ENCODE assay signal across 29 cellular contexts in genomic region chr3:8353364-8353763, GRCh38.
"Had no signal": no experiment of that assay in that cellular context is flagged by ENCODE, and none has a peak within 500 bp of the region (broad histone marks: within the 10 kb centered on the region; RNA-seq: fewer than 3 reads in every experiment).

No MANE protein-coding gene starts in this region.

- DNase-seq: hippocampal formation; kidney; left colon; left lung; lower lobe of right lung; mammary epithelial cell; mesendoderm; naive B cell; nucleus accumbens; pancreas; posterior cingulate gyrus; retina; right cardiac atrium; stimulated activated CD4-positive, alpha-beta T cell treated with anti-CD3 and anti-CD28 coated beads, Interleukin-12 subunit alpha, Interleukin-12 subunit beta, amount 100 ng/mL, for 4 hours; stimulated activated CD4-positive, alpha-beta T cell treated with anti-CD3 and anti-CD28 coated beads, Interleukin-4, amount 100 ng/mL, for 24 hours; stimulated activated naive CD4-positive, alpha-beta T cell; tibial artery; trophoblast cell; upper lobe of right lung had no signal

- H3K36me3 Mint-ChIP-seq: mesothelial cell of epicardium, naive B cell had no signal

- H3K4me1 ChIP-seq: pancreas, prostate gland, suprapubic skin, tibial artery had no signal

- H3K4me3 Mint-ChIP-seq: mesothelial cell of epicardium; nephron; neural crest cell; stimulated activated effector memory CD8-positive, alpha-beta T cell treated with anti-CD3 and anti-CD28 coated beads, Interleukin-12 subunit alpha, Interleukin-12 subunit beta, amount 100 ng/mL, for 72 hours; stimulated activated naive CD8-positive, alpha-beta T cell treated with anti-CD3 and anti-CD28 coated beads, Interleukin-15, Interleukin-2, amounts not matched to agents 100 ng/mL and 50 ng/mL, for 24 hours had no signal

- H3K36me3 ChIP-seq: left lung, lower lobe of right lung, pancreas, prostate gland, suprapubic skin, thoracic aorta, tibial artery, upper lobe of right lung had no signal

- H3K4me3 ChIP-seq: left lung, lower lobe of right lung, pancreas, prostate gland, skin epidermis, suprapubic skin, thoracic aorta, tibial artery, upper lobe of right lung had no signal

- H3K4me1 Mint-ChIP-seq: nephron, neural crest cell had no signal

- H3K9me3 ChIP-seq: left lung, lower lobe of right lung, pancreas, prostate gland, suprapubic skin, thoracic aorta, upper lobe of right lung had no signal

- H3K27me3 Mint-ChIP-seq: stimulated activated naive CD8-positive, alpha-beta T cell treated with anti-CD3 and anti-CD28 coated beads, Interleukin-15, Interleukin-2, amounts not matched to agents 100 ng/mL and 50 ng/mL, for 24 hours had no signal

- ATAC-seq: left colon; left lung; lower lobe of right lung; pancreas; right cardiac atrium; sciatic nerve; stimulated activated effector memory CD8-positive, alpha-beta T cell treated with anti-CD3 and anti-CD28 coated beads, Interleukin-12 subunit alpha, Interleukin-12 subunit beta, amount 100 ng/mL, for 72 hours; upper lobe of right lung had no signal

- H3K27ac Mint-ChIP-seq: mesothelial cell of epicardium; naive B cell; nephron; stimulated activated effector memory CD8-positive, alpha-beta T cell treated with anti-CD3 and anti-CD28 coated beads, Interleukin-12 subunit alpha, Interleukin-12 subunit beta, amount 100 ng/mL, for 72 hours; stimulated activated naive CD8-positive, alpha-beta T cell treated with anti-CD3 and anti-CD28 coated beads, Interleukin-15, Interleukin-2, amounts not matched to agents 100 ng/mL and 50 ng/mL, for 24 hours had no signal

- H3K27ac ChIP-seq: left lung, lower lobe of right lung, pancreas, prostate gland, skin epidermis, suprapubic skin, thoracic aorta, tibial artery, upper lobe of right lung had no signal

- H3K27me3 ChIP-seq: left lung, pancreas, suprapubic skin, tibial artery, upper lobe of right lung had no signal
